Comparison of ENCODE assay signal across 22 cellular contexts in genomic region chr2:24175631-24176030, GRCh38. TPM values are rescaled to one million over a fixed set of nuclear protein-coding genes. Genes with fewer than 3 reads are reported as not detected.
DNase-seq lines count a peak whose midpoint lies in the region; FAIRE-seq and TF ChIP-seq lines count a peak whose summit lies in the region.
"Had no signal": no experiment of that assay in that cellular context is flagged by ENCODE, and none has a peak within 500 bp of the region (broad histone marks: within the 10 kb centered on the region; RNA-seq: fewer than 3 reads in every experiment).

No MANE protein-coding gene starts in this region.

- no peaks in the 10 kb centered on the region for H3K36me3 Mint-ChIP-seq in type B pancreatic cell

- H3F3A ChIP-seq in GM23248 (ENCODE audit: insufficient read depth): peaks cover 6% of the 10 kb centered on the region; the same call in 1 of the 2 replicates

- H3K27ac Mint-ChIP-seq in type B pancreatic cell: no peak overlapping the region
- H3K27ac Mint-ChIP-seq: activated CD4-positive, alpha-beta memory T cell treated with anti-CD3 and anti-CD28 coated beads, Interleukin-2, amount 10 ng/mL, durations not matched to agents 7 days and 5 days; immature natural killer cell had no signal

- H3K9me2 ChIP-seq in GM23248 (ENCODE audit: insufficient read depth): no peaks in the 10 kb centered on the region

- TF ChIP-seq CTCF in AG04450 (IDR thresholded peaks at IDR 0.05; ENCODE audit: low read depth, low read length) (peak; percentile 24; the same call in 1 of the 2 replicates), coronary artery (IDR thresholded peaks at IDR 0.05) (no peak), keratinocyte (optimal IDR thresholded peaks at IDR 0.05 in 1 of 3, IDR thresholded peaks at IDR 0.05 in 1 of 3, conservative IDR thresholded peaks at IDR 0.05 in 1 of 3; ENCODE audit: extremely low read depth in 1 of 3, insufficient read depth in 2 of 3, low read length in 3 of 3) (no peak), GM20000 (IDR thresholded peaks at IDR 0.05; ENCODE audit: extremely low read depth, missing control alignments) (no peak), type B pancreatic cell (conservative IDR thresholded peaks at IDR 0.05) (no peak)

- H4K20me1 ChIP-seq in GM23248 (ENCODE audit: insufficient read depth) (no peaks in the 10 kb centered on the region), keratinocyte (ENCODE audit: control insufficient read depth, extremely low read depth, insufficient read depth, low read length) (no peaks in the 10 kb centered on the region)

- peak overlapping the region; percentile 88 for H2AFZ ChIP-seq in GM23248
- H2AFZ ChIP-seq in keratinocyte (ENCODE audit: control insufficient read depth, low read length): no peak overlapping the region

- no peaks in the 10 kb centered on the region for H3K4me1 Mint-ChIP-seq in type B pancreatic cell (ENCODE audit: unreplicated experiment)
- H3K4me1 Mint-ChIP-seq: immature natural killer cell had no signal

- no peaks in the 10 kb centered on the region for H3K27me3 Mint-ChIP-seq in type B pancreatic cell

- H3K4me3 Mint-ChIP-seq in type B pancreatic cell: no peak overlapping the region
- H3K4me3 Mint-ChIP-seq: activated CD4-positive, alpha-beta memory T cell treated with anti-CD3 and anti-CD28 coated beads, Interleukin-2, amount 10 ng/mL, durations not matched to agents 7 days and 5 days; immature natural killer cell had no signal

- H3K27me3 ChIP-seq in AG04450 (ENCODE audit: control insufficient read depth, insufficient read depth, low read length): peaks cover 3% of the 10 kb centered on the region
- no peaks in the 10 kb centered on the region for H3K27me3 ChIP-seq in GM23248 (replicated peaks; ENCODE audit: insufficient read depth)
- H3K27me3 ChIP-seq in keratinocyte (ENCODE audit: control insufficient read depth, extremely low read depth, insufficient read depth, low read length): peaks cover 10% of the 10 kb centered on the region

- H3K9me3 ChIP-seq in AG04450 (ENCODE audit: control insufficient read depth, insufficient read depth, low read length): peaks cover 8% of the 10 kb centered on the region; the same call in 1 of the 2 replicates
- H3K9me3 ChIP-seq in GM23248 (ENCODE audit: low read depth): no peaks in the 10 kb centered on the region
- no peaks in the 10 kb centered on the region for H3K9me3 ChIP-seq in keratinocyte (ENCODE audit: control insufficient read depth, low read depth, low read length)
- H3K9me3 ChIP-seq: lower lobe of right lung, spleen had no signal

- H3K4me1 ChIP-seq in GM23248 (ENCODE audit: insufficient read depth) (no peaks in the 10 kb centered on the region), keratinocyte (ENCODE audit: control insufficient read depth, extremely low read depth, insufficient read depth, low read length) (no peaks in the 10 kb centered on the region)
- H3K4me1 ChIP-seq: lower lobe of right lung, spleen had no signal

- H3K36me3 ChIP-seq in GM23248 (ENCODE audit: low read depth): no peaks in the 10 kb centered on the region
- H3K36me3 ChIP-seq in keratinocyte (ENCODE audit: control insufficient read depth in 2 of 2, extremely low read depth in 1 of 2, insufficient read depth in 2 of 2, low read length in 2 of 2): no peaks in the 10 kb centered on the region
- H3K36me3 ChIP-seq: lower lobe of right lung, spleen had no signal

- peaks cover 9% of the 10 kb centered on the region for H3K9me3 Mint-ChIP-seq in type B pancreatic cell
- H3K9me3 Mint-ChIP-seq: activated CD4-positive, alpha-beta memory T cell treated with anti-CD3 and anti-CD28 coated beads, Interleukin-2, amount 10 ng/mL, durations not matched to agents 7 days and 5 days; immature natural killer cell had no signal

- in situ Hi-C loops in GM23248 (cut with MboI): no loop called here

- no peak overlapping the region for H3K27ac ChIP-seq in AG04450 (ENCODE audit: low read depth, low read length)
- H3K27ac ChIP-seq in GM23248: no peak overlapping the region
- H3K27ac ChIP-seq in coronary artery: no peak overlapping the region
- H3K27ac ChIP-seq in keratinocyte (ENCODE audit: control insufficient read depth, insufficient read depth, low read length): no peak overlapping the region
- H3K27ac ChIP-seq: lower lobe of right lung, spleen had no signal

- peak overlapping the region; percentile 88 for H3K4me2 ChIP-seq in GM23248 (ENCODE audit: unreplicated experiment)
- H3K4me2 ChIP-seq in keratinocyte (ENCODE audit: control insufficient read depth, extremely low read depth, insufficient read depth, low read depth, low read length): peak overlapping the region; percentile 55

- no peaks in the 10 kb centered on the region for H3K9me1 ChIP-seq in keratinocyte (ENCODE audit: control insufficient read depth, extremely low read depth, insufficient read depth, low read length)

- dilution Hi-C loops in keratinocyte (cut with MboI; ENCODE audit: extremely low pct_ligation_motif_present, low sequenced_read_pairs): no loop called here

- peak overlapping the region; percentile 63 for H3K9ac ChIP-seq in GM23248
- H3K9ac ChIP-seq in keratinocyte (ENCODE audit: control insufficient read depth, extremely low read depth, insufficient read depth, low read length): no peak overlapping the region

- POLR2A ChIA-PET in AG04450 (lab: Yijun Ruan, JAX): no interaction called here

- H3K4me3 ChIP-seq in AG04450 (ENCODE audit: low read depth, low read length) (peak overlapping the region; percentile 14; the same call in 1 of the 2 replicates), GM23248 (peak overlapping the region; percentile 73), coronary artery (peak overlapping the region; percentile 24), keratinocyte (ENCODE audit: control insufficient read depth in 2 of 3, extremely low read depth in 1 of 3, insufficient read depth in 2 of 3, low read depth in 1 of 3, low read length in 3 of 3) (peak overlapping the region in 1 of 3 experiments; percentile 29)
- H3K4me3 ChIP-seq: lower lobe of right lung had no signal

- 2% methylated on average over 14 to 16 of the region's 16 CpGs for WGBS in GM23248 (ENCODE audit: low coverage in 1 of 2, low lambda C conversion rate in 2 of 2, missing lambda C conversion rate in 2 of 2), 2 experiments

- CTCF ChIA-PET in AG04450 (lab: Charles Lee): interaction anchor here (0.6 kb wide), 1 partner anchor 9 kb away, joined by 4 read pairs; no protein-coding TSS in a partner anchor

- FAIRE-seq in keratinocyte (lab: Jason Lieb, UNC): no peak

- DNase-seq in AG04450 (ENCODE audit: low read depth, low spot score): no peak
- DNase-seq in GM23248: peak; percentile 55
- no peak for DNase-seq in coronary artery (ENCODE audit: low spot score)
- DNase-seq in keratinocyte (ENCODE audit: low read depth, low spot score): no peak
- no peak for DNase-seq in GM20000 (ENCODE audit: low spot score)
- DNase-seq in mucosa of gallbladder (ENCODE audit: low spot score): no peak
- no peak for DNase-seq in 8988T
- no peak for DNase-seq in type B pancreatic cell (ENCODE audit: extremely low spot score, unreplicated experiment)
- DNase-seq: activated CD4-positive, alpha-beta memory T cell treated with anti-CD3 and anti-CD28 coated beads, Interleukin-2, amount 10 ng/mL, durations not matched to agents 7 days and 5 days; amniotic stem cell; cerebellar nuclear complex; DMS79 treated with DMSO at 0.1 percent for 48 hours; effector CD8-positive, alpha-beta T cell; immature natural killer cell; Karpas-422; lower lobe of right lung; NCI-H1048; NCI-H446 treated with DMSO at 0.1 percent for 48 hours; spleen had no signal

- H3K79me2 ChIP-seq in GM23248 (ENCODE audit: insufficient read depth) (no peaks in the 10 kb centered on the region), keratinocyte (ENCODE audit: control insufficient read depth, insufficient read depth, low read length) (no peaks in the 10 kb centered on the region)

RNA-seq across cellular contexts. Expression of gene FAM228A, which starts 0.8 kb away (rescaled TPM):
- polyA plus RNA-seq in AG04450 (2011; rRNA removed): 0.05 and 0.07 TPM in 2 replicates
- not detected in 2 replicates for polyA minus RNA-seq in AG04450 (2011; rRNA and poly(A)+ RNA removed)
- total RNA-seq in GM23248 (2014; rRNA removed; shearing (Covaris generic)): 2.1 TPM in 1 of 2 replicates, not detected in the other
- not detected in 2 replicates for polyA plus RNA-seq in GM23248 (2016; fragmentation: Nextera tagmentation; extraction: Ambion mirVana)
- polyA plus RNA-seq in keratinocyte: not detected in 3 replicates
- not detected for polyA plus RNA-seq in keratinocyte (2011; ENCODE audit: low read depth)
- polyA plus RNA-seq in keratinocyte (2011; cell fraction: cytosol; rRNA removed): not detected in 2 replicates
- polyA plus RNA-seq in keratinocyte (2011; cell fraction: nucleus; rRNA removed): not detected in 2 replicates
- polyA plus RNA-seq in keratinocyte (2012; ENCODE audit: low replicate concordance): not detected in 2 replicates
- polyA minus RNA-seq in keratinocyte: not detected in 3 replicates
- not detected for polyA minus RNA-seq in keratinocyte (2011; cell fraction: cytosol; rRNA and poly(A)+ RNA removed)
- not detected in 2 replicates for polyA minus RNA-seq in keratinocyte (2011; cell fraction: nucleus; rRNA and poly(A)+ RNA removed)
- total RNA-seq in mucosa of gallbladder: 1.0 TPM
- not detected in 2 replicates for total RNA-seq in type B pancreatic cell (ENCODE audit: low replicate concordance)
- total RNA-seq: H4; SK-MEL-5; T-helper 2 cell treated with Interferon-gamma antibody and Interleukin-4, amounts not matched to agents 100 ng/mL and 5 ng/mL, for 36 hours had no signal

RNA-seq across cellular contexts. Expression of gene FAM228B, which starts 52.4 kb away (rescaled TPM):
- 4.1 and 7.6 TPM in 2 replicates for polyA plus RNA-seq in AG04450 (2011; rRNA removed)
- polyA minus RNA-seq in AG04450 (2011; rRNA and poly(A)+ RNA removed): 1.9 and 2.6 TPM in 2 replicates
- 5.8 and 22.4 TPM in 2 replicates for total RNA-seq in GM23248 (2014; rRNA removed; shearing (Covaris generic))
- polyA plus RNA-seq in GM23248 (2016; fragmentation: Nextera tagmentation; extraction: Ambion mirVana): 12.1 and 15.1 TPM in 2 replicates
- polyA plus RNA-seq in keratinocyte: 0.73 to 2.5 TPM (median 2.0 TPM) in 3 replicates
- 4.4 TPM for polyA plus RNA-seq in keratinocyte (2011; ENCODE audit: low read depth)
- polyA plus RNA-seq in keratinocyte (2011; cell fraction: cytosol; rRNA removed): 1.5 and 3.4 TPM in 2 replicates
- polyA plus RNA-seq in keratinocyte (2011; cell fraction: nucleus; rRNA removed): 4.9 and 8.5 TPM in 2 replicates
- 2.5 and 4.3 TPM in 2 replicates for polyA plus RNA-seq in keratinocyte (2012; ENCODE audit: low replicate concordance)
- polyA minus RNA-seq in keratinocyte: 0.23 to 1.0 TPM (median 0.89 TPM) in 3 replicates
- 4.2 TPM for polyA minus RNA-seq in keratinocyte (2011; cell fraction: cytosol; rRNA and poly(A)+ RNA removed)
- polyA minus RNA-seq in keratinocyte (2011; cell fraction: nucleus; rRNA and poly(A)+ RNA removed): 0.32 and 2.5 TPM in 2 replicates
- 23.2 TPM for total RNA-seq in mucosa of gallbladder
- 14.4 and 20.4 TPM in 2 replicates for total RNA-seq in type B pancreatic cell (ENCODE audit: low replicate concordance)

RNA-seq across cellular contexts. Expression of gene PFN4, which starts 52.5 kb away (rescaled TPM):
- 0.31 and 0.52 TPM in 2 replicates for polyA plus RNA-seq in AG04450 (2011; rRNA removed)
- not detected in 2 replicates for polyA minus RNA-seq in AG04450 (2011; rRNA and poly(A)+ RNA removed)
- total RNA-seq in GM23248 (2014; rRNA removed; shearing (Covaris generic)): not detected in 2 replicates
- polyA plus RNA-seq in GM23248 (2016; fragmentation: Nextera tagmentation; extraction: Ambion mirVana): 0.60 and 0.64 TPM in 2 replicates
- 0.14 to 0.28 TPM (median 0.16 TPM) in 3 replicates for polyA plus RNA-seq in keratinocyte
- polyA plus RNA-seq in keratinocyte (2011; ENCODE audit: low read depth): not detected
- 0.09 and 0.21 TPM in 2 replicates for polyA plus RNA-seq in keratinocyte (2011; cell fraction: cytosol; rRNA removed)
- polyA plus RNA-seq in keratinocyte (2011; cell fraction: nucleus; rRNA removed): 0.29 and 0.52 TPM in 2 replicates
- polyA plus RNA-seq in keratinocyte (2012; ENCODE audit: low replicate concordance): 0.22 TPM in 1 of 2 replicates, not detected in the other
- not detected in 3 replicates for polyA minus RNA-seq in keratinocyte
- not detected for polyA minus RNA-seq in keratinocyte (2011; cell fraction: cytosol; rRNA and poly(A)+ RNA removed)
- polyA minus RNA-seq in keratinocyte (2011; cell fraction: nucleus; rRNA and poly(A)+ RNA removed): not detected in 2 replicates
- total RNA-seq in mucosa of gallbladder: 0.35 TPM
- total RNA-seq in type B pancreatic cell (ENCODE audit: low replicate concordance): 1.3 and 2.5 TPM in 2 replicates
- total RNA-seq: activated CD4-positive, alpha-beta memory T cell treated with anti-CD3 and anti-CD28 coated beads, Interleukin-2, amount 10 ng/mL, durations not matched to agents 7 days and 5 days; T-helper 2 cell treated with Interferon-gamma antibody and Interleukin-4, amounts not matched to agents 100 ng/mL and 5 ng/mL, for 36 hours had no signal
- polyA plus RNA-seq: immature natural killer cell had no signal
